In the genomic region with DNA sequence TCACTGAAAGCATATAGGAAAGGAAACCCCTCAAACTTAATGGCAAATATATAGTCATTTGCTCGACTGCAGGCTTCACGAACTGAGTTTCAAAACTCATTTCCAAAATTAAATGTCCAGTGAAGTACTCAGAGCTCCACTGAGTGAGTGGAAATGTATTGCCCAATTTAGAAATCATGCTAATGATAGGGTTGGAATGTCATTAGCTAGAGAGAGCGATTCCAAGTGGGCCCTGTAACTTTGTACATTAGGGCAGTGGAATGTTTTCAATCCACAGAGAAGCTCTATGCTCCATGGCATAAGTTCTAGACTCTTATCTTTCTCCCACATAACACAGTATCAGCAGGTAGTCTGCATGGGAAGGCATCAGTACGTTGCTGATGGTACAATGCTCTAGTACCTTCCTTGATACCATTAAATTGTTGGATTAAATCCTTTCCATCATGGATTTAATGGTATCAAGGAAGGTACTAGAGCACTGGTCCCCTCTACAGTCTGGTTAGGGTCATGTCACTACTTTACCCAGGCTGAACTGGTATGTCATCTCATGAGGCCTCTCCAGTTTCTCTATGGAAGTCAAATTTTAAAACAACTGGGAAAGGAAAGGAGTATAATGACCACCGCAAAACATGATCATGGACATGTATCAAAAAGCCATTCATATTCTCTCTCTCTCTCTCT, we compare ENCODE assay signal across 18 cellular contexts.
"Had no signal": no experiment of that assay in that cellular context is flagged by ENCODE, and none has a peak within 500 bp of the region (broad histone marks: within the 10 kb centered on the region; RNA-seq: fewer than 3 reads in every experiment).

No MANE protein-coding gene starts in this region.

- H3K4me1 Mint-ChIP-seq: nephron progenitor cell; stimulated activated effector memory CD8-positive, alpha-beta T cell treated with anti-CD3 and anti-CD28 coated beads, Interleukin-12 subunit alpha, Interleukin-12 subunit beta, amount 100 ng/mL, for 72 hours had no signal

- H3K27ac Mint-ChIP-seq: naive thymus-derived CD4-positive, alpha-beta T cell; nephron progenitor cell; stimulated activated effector memory CD8-positive, alpha-beta T cell treated with anti-CD3 and anti-CD28 coated beads, Interleukin-12 subunit alpha, Interleukin-12 subunit beta, amount 100 ng/mL, for 72 hours had no signal

- H3K36me3 Mint-ChIP-seq: stimulated activated effector memory CD8-positive, alpha-beta T cell treated with anti-CD3 and anti-CD28 coated beads, Interleukin-12 subunit alpha, Interleukin-12 subunit beta, amount 100 ng/mL, for 72 hours had no signal

- H3K4me1 ChIP-seq: suprapubic skin, tibial artery had no signal

- ATAC-seq: esophagus mucosa; left colon; naive thymus-derived CD4-positive, alpha-beta T cell; stimulated activated effector memory CD8-positive, alpha-beta T cell treated with anti-CD3 and anti-CD28 coated beads, Interleukin-12 subunit alpha, Interleukin-12 subunit beta, amount 100 ng/mL, for 72 hours; stimulated activated naive CD8-positive, alpha-beta T cell treated with anti-CD3 and anti-CD28 coated beads, Interleukin-15, Interleukin-2, amounts not matched to agents 100 U/mL and 50 U/mL, for 24 hours had no signal

- H3K9me3 ChIP-seq: neutrophil, suprapubic skin, tibial artery had no signal

- DNase-seq: central memory CD4-positive, alpha-beta T cell; effector CD4-positive, alpha-beta T cell; kidney; left colon; mammary epithelial cell; naive thymus-derived CD4-positive, alpha-beta T cell; nephron progenitor cell; posterior cingulate gyrus; stimulated activated CD4-positive, alpha-beta T cell treated with anti-CD3 and anti-CD28 coated beads, Interleukin-2, amount 100 ng/mL, for 48 hours; stimulated activated CD8-positive, alpha-beta memory T cell treated with anti-CD3 and anti-CD28 coated beads, Interleukin-4, amount 100 ng/mL, for 48 hours; stimulated activated naive CD8-positive, alpha-beta T cell treated with anti-CD3 and anti-CD28 coated beads, Interleukin-15, Interleukin-2, amounts not matched to agents 100 U/mL and 50 U/mL, for 24 hours; tibial artery had no signal

- H3K27ac ChIP-seq: coronary artery, neutrophil, suprapubic skin, tibial artery had no signal

- H3K4me3 Mint-ChIP-seq: naive thymus-derived CD4-positive, alpha-beta T cell; nephron progenitor cell; stimulated activated effector memory CD8-positive, alpha-beta T cell treated with anti-CD3 and anti-CD28 coated beads, Interleukin-12 subunit alpha, Interleukin-12 subunit beta, amount 100 ng/mL, for 72 hours had no signal

- H3K4me3 ChIP-seq: coronary artery, smooth muscle cell, suprapubic skin, tibial artery had no signal

- H3K27me3 ChIP-seq: neutrophil, suprapubic skin, tibial artery had no signal
